Comparison of ENCODE assay signal across 8 cellular contexts in genomic region chr11:35030716-35031213, GRCh38.
DNase-seq lines count a peak whose midpoint lies in the region; ATAC-seq and TF ChIP-seq lines count a peak whose summit lies in the region.

No MANE protein-coding gene starts in this region.

- no TSS peak for BruUV-seq in IMR-90 (replicated peaks; lab: Mats Ljungman, UMichigan)
- no TSS peak for BruUV-seq in OCI-LY7 (replicated peaks; lab: Mats Ljungman, UMichigan)

- H2AK9ac ChIP-seq in IMR-90 (replicated peaks; ENCODE audit: low read depth, low read length, poor library complexity), result peak overlapping the region; percentile 79

- TF ChIP-seq CTCF in IMR-90 (conservative IDR thresholded peaks at IDR 0.05; ENCODE audit: low read depth, low read length), result no peak
- no peak for TF ChIP-seq CTCF in OCI-LY7 (conservative IDR thresholded peaks at IDR 0.05; ENCODE audit: low read length)

- peak overlapping the region; percentile 32 to 75; a peak in 3 of 4 replicates for H4K8ac ChIP-seq in IMR-90 (ENCODE audit: low read depth in 2 of 2, low read length in 2 of 2)

- H3K27me3 Mint-ChIP-seq in stimulated activated naive B cell treated with anti-CD40 and anti-IgM and Interleukin-4, amounts not matched to agents 10 μg/mL and 1 μg/mL and 100 μg/mL, for 72 hours, result no peaks in the 10 kb centered on the region

- H3K9me2 ChIP-seq in OCI-LY7 (ENCODE audit: insufficient read depth, low read length), result no peaks in the 10 kb centered on the region

- H2AFZ ChIP-seq in IMR-90 (replicated peaks; ENCODE audit: low read length, poor library complexity) (peak overlapping the region; percentile 45), OCI-LY7 (ENCODE audit: low read length) (no peak overlapping the region)

- H3K27me3 ChIP-seq in IMR-90 (ENCODE audit: control insufficient read depth, insufficient read depth, low read length), result no peaks in the 10 kb centered on the region

- H3K9me3 Mint-ChIP-seq in stimulated activated naive B cell treated with anti-CD40 and anti-IgM and Interleukin-4, amounts not matched to agents 10 μg/mL and 1 μg/mL and 100 μg/mL, for 72 hours, result peaks cover 0 to 16% of the 10 kb centered on the region in 2 donors

- H2BK15ac ChIP-seq in IMR-90 (ENCODE audit: low read depth, low read length), result peak overlapping the region; percentile 95

- peaks cover 19% of the 10 kb centered on the region for H3K9me1 ChIP-seq in IMR-90 (ENCODE audit: insufficient read depth, low read length)

- H4K5ac ChIP-seq in IMR-90 (ENCODE audit: low read depth, low read length), result peak overlapping the region; percentile 7; the same call in 1 of the 2 replicates

- peak overlapping the region; percentile 17 to 37 for H3K4me3 Mint-ChIP-seq in stimulated activated naive B cell treated with anti-CD40 and anti-IgM and Interleukin-4, amounts not matched to agents 10 μg/mL and 1 μg/mL and 100 μg/mL, for 72 hours

- DNase-seq in AG20443 (ENCODE audit: low spot score) (peak; percentile 87), IMR-90 (peak; percentile 98), foreskin melanocyte (peak; percentile 94), OCI-LY7 (ENCODE audit: low spot score) (no peak)
- DNase-seq in activated CD4-positive, alpha-beta T cell treated with anti-CD3 and anti-CD28 coated beads, Interleukin-2, amount 50 U/mL, for 1 hour, result peak; percentile 30
- DNase-seq in stimulated activated naive B cell treated with anti-CD40 and anti-IgM and Interleukin-4, amounts not matched to agents 10 μg/mL and 1 μg/mL and 100 μg/mL, for 72 hours, result no peak

- H3K4ac ChIP-seq in IMR-90 (ENCODE audit: low read depth, low read length), result peak overlapping the region; percentile 92

- peaks cover 13% of the 10 kb centered on the region for H3K4me1 ChIP-seq in IMR-90 (ENCODE audit: control insufficient read depth, insufficient read depth, low read length)
- H3K4me1 ChIP-seq in OCI-LY7 (ENCODE audit: insufficient read depth, low read length, poor library complexity, severe bottlenecking), result peaks cover 2% of the 10 kb centered on the region

- H2BK120ac ChIP-seq in IMR-90 (ENCODE audit: low read depth, low read length), result peak overlapping the region; percentile 93

- H3K9me3 ChIP-seq in IMR-90 (ENCODE audit: control insufficient read depth, insufficient read depth, low read length) (no peaks in the 10 kb centered on the region), OCI-LY7 (ENCODE audit: low read length) (no peaks in the 10 kb centered on the region)

- H3K79me2 ChIP-seq in OCI-LY7 (ENCODE audit: insufficient read depth, low read depth, low read length), result no peaks in the 10 kb centered on the region

- H3K18ac ChIP-seq in IMR-90 (ENCODE audit: low read depth, low read length), result peak overlapping the region; percentile 56; the same call in 1 of the 2 replicates

- H3K4me1 Mint-ChIP-seq in stimulated activated naive B cell treated with anti-CD40 and anti-IgM and Interleukin-4, amounts not matched to agents 10 μg/mL and 1 μg/mL and 100 μg/mL, for 72 hours, result peaks cover 39 to 55% of the 10 kb centered on the region in 2 donors

- H3K27ac ChIP-seq in IMR-90 (ENCODE audit: insufficient read depth, low read length) (peak overlapping the region; percentile 8; the same call in 1 of the 2 replicates), OCI-LY7 (ENCODE audit: low read depth, low read length, poor library complexity, severe bottlenecking) (no peak overlapping the region)

- H3K36me3 Mint-ChIP-seq in stimulated activated naive B cell treated with anti-CD40 and anti-IgM and Interleukin-4, amounts not matched to agents 10 μg/mL and 1 μg/mL and 100 μg/mL, for 72 hours, result peaks cover 0 to 7% of the 10 kb centered on the region in 2 donors

- H3K14ac ChIP-seq in IMR-90 (replicated peaks; ENCODE audit: low read depth, low read length), result peak overlapping the region; percentile 88

- peaks cover 0 to 17% of the 10 kb centered on the region in 2 experiments; a peak in 3 of 4 replicates for H3K79me1 ChIP-seq in IMR-90 (ENCODE audit: low read depth in 1 of 2, low read length in 2 of 2)

- H3K4me3 ChIP-seq in IMR-90 (ENCODE audit: insufficient read depth, low read depth, low read length) (no peak overlapping the region), OCI-LY7 (ENCODE audit: low read depth, low read length, poor library complexity, severe bottlenecking) (no peak overlapping the region)

- dilution Hi-C loops in IMR-90 (cut with HindIII; ENCODE audit: low sequenced_read_pairs, unreplicated experiment), result no loop called here

- H3K36me3 ChIP-seq in IMR-90 (ENCODE audit: control insufficient read depth, insufficient read depth, low read length) (no peaks in the 10 kb centered on the region), OCI-LY7 (ENCODE audit: insufficient read depth, low read length) (no peaks in the 10 kb centered on the region)

- WGBS in IMR-90 (ENCODE audit: extremely low coverage in 2 of 2, insufficient read length in 1 of 2), 2 experiments, result 17% methylated on average over 2 of the region's 11 CpGs; no CpG with 5 or more reads in 1 of the 2 experiments

- H3K4me2 ChIP-seq in IMR-90 (ENCODE audit: low read depth, low read length), result peak overlapping the region; percentile 7
- H3K4me2 ChIP-seq in OCI-LY7 (ENCODE audit: low read length), result no peak overlapping the region

- peak overlapping the region; percentile 19; the same call in 1 of the 2 replicates for H3K56ac ChIP-seq in IMR-90 (ENCODE audit: extremely low read depth, insufficient read depth, low read length)

- peak overlapping the region; percentile 92 for H4K91ac ChIP-seq in IMR-90 (ENCODE audit: insufficient read depth, low read depth, low read length)

- CTCF ChIA-PET in IMR-90 (lab: Yijun Ruan, JAX), result interaction anchor here (0.6 to 1.4 kb wide), 3 partner anchors 10 to 132 kb away, joined by 3 to 5 read pairs (median 4); no protein-coding TSS in a partner anchor
- CTCF ChIA-PET in OCI-LY7 (lab: Charles Lee; ENCODE audit: unreplicated experiment), result no interaction called here

- TF ChIP-seq POLR2A in IMR-90 (IDR thresholded peaks at IDR 0.05; ENCODE audit: low read depth, low read length), result peak; percentile 78

- H3K23ac ChIP-seq in IMR-90 (ENCODE audit: low read depth, low read length), result peak overlapping the region; percentile 49; the same call in 1 of the 2 replicates

- in situ Hi-C loops in IMR-90 (cut with MboI; ENCODE audit: low sequenced_read_pairs), result no loop called here

- POLR2A ChIA-PET in IMR-90 (lab: Charles Lee; ENCODE audit: unreplicated experiment), result interaction anchor here (0.9 to 1.1 kb wide), 3 partner anchors 14 to 115 kb away, joined by 3 to 5 read pairs (median 3); no protein-coding TSS in a partner anchor
- POLR2A ChIA-PET in OCI-LY7 (lab: Charles Lee), result interaction anchor here (0.5 to 2.7 kb wide), 6 partner anchors 10 to 1710 kb away, joined by 3 to 11 read pairs (median 4); no protein-coding TSS in a partner anchor

- no peak; the same call in 1 of the 2 replicates for TF ChIP-seq RAD21 in IMR-90 (IDR thresholded peaks at IDR 0.05; ENCODE audit: low read length)

- peak overlapping the region; percentile 98 for H2BK20ac ChIP-seq in IMR-90 (ENCODE audit: low read depth, low read length)

- ATAC-seq in IMR-90 (ENCODE audit: low read depth), result peak; percentile 96
- peak; percentile 59 to 61 for ATAC-seq in stimulated activated naive B cell treated with anti-CD40 and anti-IgM and Interleukin-4, amounts not matched to agents 10 μg/mL and 1 μg/mL and 100 μg/mL, for 72 hours (replicated peaks)
- no peak for ATAC-seq in HG03196 (IDR thresholded peaks at IDR 0.05; ENCODE audit: unreplicated experiment)
- no peak for ATAC-seq in GM19463 (IDR thresholded peaks at IDR 0.05; ENCODE audit: unreplicated experiment)

- peak overlapping the region; percentile 71 for H3K27ac Mint-ChIP-seq in stimulated activated naive B cell treated with anti-CD40 and anti-IgM and Interleukin-4, amounts not matched to agents 10 μg/mL and 1 μg/mL and 100 μg/mL, for 72 hours

- H3K9ac ChIP-seq in IMR-90 (ENCODE audit: low read depth, low read length), result no peak overlapping the region

- peak overlapping the region; percentile 44 for H2BK5ac ChIP-seq in IMR-90 (ENCODE audit: low read depth, low read length, poor library complexity, severe bottlenecking)

- intact Hi-C loops in IMR-90 (cut with micrococcal nuclease) (no loop called here), OCI-LY7 (cut with micrococcal nuclease; ENCODE audit: unreplicated experiment) (no loop called here)

- H4K20me1 ChIP-seq in IMR-90 (ENCODE audit: insufficient read depth, low read length) (no peaks in the 10 kb centered on the region), OCI-LY7 (ENCODE audit: insufficient read depth, low read length) (no peaks in the 10 kb centered on the region)

- peak overlapping the region; percentile 90 for H2AK5ac ChIP-seq in IMR-90 (ENCODE audit: low read depth, low read length)

TF ChIP-seq in IMR-90, 13 proteins besides CTCF, POLR2A, EP300 and RAD21:
- TF ChIP-seq BHLHE40 (IDR thresholded peaks at IDR 0.05; ENCODE audit: low read depth, low read length) (peak; percentile 38; the same call in 1 of the 2 replicates), FOS (IDR thresholded peaks at IDR 0.05; ENCODE audit: low read depth, low read length) (peak; percentile 95), MAZ (IDR thresholded peaks at IDR 0.05; ENCODE audit: borderline replicate concordance, low read depth, low read length) (no peak), RFX5 (IDR thresholded peaks at IDR 0.05; ENCODE audit: low read depth, low read length) (no peak), SMC3 (IDR thresholded peaks at IDR 0.05; ENCODE audit: low read depth, low read length) (peak; percentile 27; the same call in 1 of the 2 replicates)
TF ChIP-seq in IMR-90: peak in this region for 3.

Comparison
In these comparisons a context has a peak if more than half of its experiments do, and no peak if none do; other contexts are left out.
1. DNase-seq: peak in AG20443 (single experiment), IMR-90 (single experiment), activated CD4-positive, alpha-beta T cell treated with anti-CD3 and anti-CD28 coated beads, Interleukin-2, amount 50 U/mL, for 1 hour (single experiment) and foreskin melanocyte (single experiment); none in stimulated activated naive B cell treated with anti-CD40 and anti-IgM and Interleukin-4, amounts not matched to agents 10 μg/mL and 1 μg/mL and 100 μg/mL, for 72 hours (single experiment) and OCI-LY7 (single experiment).
2. ATAC-seq: peak in IMR-90 (single experiment) and stimulated activated naive B cell treated with anti-CD40 and anti-IgM and Interleukin-4, amounts not matched to agents 10 μg/mL and 1 μg/mL and 100 μg/mL, for 72 hours (2 of 2); none in HG03196 (single experiment) and GM19463 (single experiment).